Comparison of ENCODE assay signal across 21 cellular contexts in the genomic region with DNA sequence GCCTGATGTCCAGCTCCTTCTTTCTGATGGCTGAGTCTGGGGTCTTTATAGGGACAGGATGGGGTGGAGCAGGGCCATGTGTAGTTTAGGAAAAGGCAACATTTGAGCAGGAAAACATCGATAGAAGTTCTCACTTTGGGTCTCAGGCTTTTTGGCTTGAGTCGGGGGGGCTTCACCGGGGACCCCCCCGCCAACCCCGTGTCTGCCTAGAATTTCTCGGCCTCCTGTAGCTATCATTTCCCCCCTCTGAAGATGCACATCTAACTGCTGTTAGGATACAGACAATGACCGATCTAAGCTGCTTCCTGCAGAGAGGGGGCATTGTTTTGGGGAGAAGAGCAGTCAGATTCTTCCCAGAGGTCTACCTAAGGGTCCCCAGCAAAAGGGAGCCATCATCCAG. TPM values are rescaled to one million over a fixed set of nuclear protein-coding genes. Genes with fewer than 3 reads are reported as not detected.
DNase-seq lines count a peak whose midpoint lies in the region; ATAC-seq and TF ChIP-seq lines count a peak whose summit lies in the region.
"Had no signal": no experiment of that assay in that cellular context is flagged by ENCODE, and none has a peak within 500 bp of the region (broad histone marks: within the 10 kb centered on the region; RNA-seq: fewer than 3 reads in every experiment).

No MANE protein-coding gene starts in this region.

- peak overlapping the region in 8 of 11 experiments; percentile 16 to 68 (median 61); a peak in 10 of 22 replicates for H3K4me2 ChIP-seq in BLaER1 treated with 17β-estradiol and CSF1 and Interleukin-3, amounts not matched to agents 10 nM and 100 nM
- H3K4me2 ChIP-seq: A549 had no signal

- POLR2A ChIA-PET in naive thymus-derived CD8-positive, alpha-beta T cell (lab: Charles Lee): interaction anchor here (0.8 kb wide), 1 partner anchor 17 kb away, joined by 3 read pairs; a partner anchor contains a TSS

- H3K27ac Mint-ChIP-seq in chondrocyte (ENCODE audit: unreplicated experiment): no peak overlapping the region
- H3K27ac Mint-ChIP-seq in activated T-cell treated with anti-CD3 and anti-CD28 coated beads, Interleukin-2, amount 50 U/mL, for 72 hours: no peak overlapping the region
- no peak overlapping the region for H3K27ac Mint-ChIP-seq in naive thymus-derived CD8-positive, alpha-beta T cell
- H3K27ac Mint-ChIP-seq: CD14-positive monocyte; CD4-positive, alpha-beta memory T cell; CD4-positive, CD25-positive, alpha-beta regulatory T cell; CD8-positive, alpha-beta memory T cell had no signal

- H3K4me3 ChIP-seq in BLaER1 treated with 17β-estradiol and CSF1 and Interleukin-3, amounts not matched to agents 10 nM and 100 nM: no peak overlapping the region
- H3K4me3 ChIP-seq: A549, GM12878 had no signal

- H3K36me3 ChIP-seq in BLaER1 treated with 17β-estradiol and CSF1 and Interleukin-3, amounts not matched to agents 10 nM and 100 nM: no peaks in the 10 kb centered on the region
- H3K36me3 ChIP-seq: BE2C had no signal

- DNase-seq in AG20443 (ENCODE audit: low spot score) (peak; percentile 2), chondrocyte (ENCODE audit: low spot score) (peak; percentile 15), mesenteric fat pad (ENCODE audit: low spot score) (peak; percentile 51), GM19240 (ENCODE audit: insufficient read length, low spot score) (no peak)
- no peak for DNase-seq in activated T-cell treated with anti-CD3 and anti-CD28 coated beads, Interleukin-2, amount 50 U/mL, for 72 hours
- no peak for DNase-seq in naive thymus-derived CD8-positive, alpha-beta T cell
- DNase-seq: BE2C; CD4-positive, alpha-beta memory T cell; CD4-positive, CD25-positive, alpha-beta regulatory T cell; CD8-positive, alpha-beta memory T cell; COR-L47; DMS 273 treated with DMSO at 0.1 percent for 48 hours; DND-41; EL; GDM1 had no signal

- H3K4me1 ChIP-seq in BLaER1 treated with 17β-estradiol and CSF1 and Interleukin-3, amounts not matched to agents 10 nM and 100 nM: peaks cover 4 to 33% (median 29%) of the 10 kb centered on the region in 10 experiments; a peak in 18 of 20 replicates
- H3K4me1 ChIP-seq: A549, BE2C had no signal

- peaks cover 0 to 16% (median 12%) of the 10 kb centered on the region in 11 experiments; a peak in 13 of 22 replicates for H3K27me3 ChIP-seq in BLaER1 treated with 17β-estradiol and CSF1 and Interleukin-3, amounts not matched to agents 10 nM and 100 nM

- H3K9me3 Mint-ChIP-seq in chondrocyte (ENCODE audit: low read depth): no peaks in the 10 kb centered on the region
- no peaks in the 10 kb centered on the region for H3K9me3 Mint-ChIP-seq in activated T-cell treated with anti-CD3 and anti-CD28 coated beads, Interleukin-2, amount 50 U/mL, for 72 hours
- H3K9me3 Mint-ChIP-seq in naive thymus-derived CD8-positive, alpha-beta T cell: peaks cover 0 to 2% (median 0%) of the 10 kb centered on the region in 9 donors
- H3K9me3 Mint-ChIP-seq: CD4-positive, CD25-positive, alpha-beta regulatory T cell; CD8-positive, alpha-beta memory T cell had no signal

- H3K27ac ChIP-seq in BLaER1 treated with 17β-estradiol and CSF1 and Interleukin-3, amounts not matched to agents 10 nM and 100 nM: no peak overlapping the region
- H3K27ac ChIP-seq: 22Rv1, A549 had no signal

- peaks cover 50% of the 10 kb centered on the region for H3K27me3 Mint-ChIP-seq in chondrocyte (ENCODE audit: low read depth)
- peaks cover 39% of the 10 kb centered on the region for H3K27me3 Mint-ChIP-seq in activated T-cell treated with anti-CD3 and anti-CD28 coated beads, Interleukin-2, amount 50 U/mL, for 72 hours (ENCODE audit: low read depth)
- peaks cover 9 to 53% (median 42%) of the 10 kb centered on the region in 5 donors for H3K27me3 Mint-ChIP-seq in naive thymus-derived CD8-positive, alpha-beta T cell

- no peaks in the 10 kb centered on the region; a peak in 2 of 22 replicates for H4K20me1 ChIP-seq in BLaER1 treated with 17β-estradiol and CSF1 and Interleukin-3, amounts not matched to agents 10 nM and 100 nM

- no peak overlapping the region for H3K9ac ChIP-seq in BLaER1 treated with 17β-estradiol and CSF1 and Interleukin-3, amounts not matched to agents 10 nM and 100 nM

- TF ChIP-seq CTCF in chondrocyte (IDR thresholded peaks at IDR 0.05): no peak

- no peaks in the 10 kb centered on the region for H3K9me3 ChIP-seq in BLaER1 treated with 17β-estradiol and CSF1 and Interleukin-3, amounts not matched to agents 10 nM and 100 nM (replicated peaks in 1 of 11)
- H3K9me3 ChIP-seq: A549, BE2C had no signal

- no peaks in the 10 kb centered on the region for H3K4me1 Mint-ChIP-seq in chondrocyte (ENCODE audit: low read depth)
- no peaks in the 10 kb centered on the region for H3K4me1 Mint-ChIP-seq in activated T-cell treated with anti-CD3 and anti-CD28 coated beads, Interleukin-2, amount 50 U/mL, for 72 hours (ENCODE audit: low read depth)
- no peaks in the 10 kb centered on the region for H3K4me1 Mint-ChIP-seq in naive thymus-derived CD8-positive, alpha-beta T cell
- H3K4me1 Mint-ChIP-seq: CD14-positive monocyte; CD4-positive, alpha-beta memory T cell; CD4-positive, CD25-positive, alpha-beta regulatory T cell; CD8-positive, alpha-beta memory T cell had no signal

- no peak for ATAC-seq in activated T-cell treated with anti-CD3 and anti-CD28 coated beads, Interleukin-2, amount 50 U/mL, for 72 hours (replicated peaks in 1 of 2)
- ATAC-seq in naive thymus-derived CD8-positive, alpha-beta T cell: no peak
- ATAC-seq in HG03280 (IDR thresholded peaks at IDR 0.05; ENCODE audit: unreplicated experiment): no peak
- ATAC-seq: GM12878 had no signal

- H3K4me3 Mint-ChIP-seq in chondrocyte (ENCODE audit: unreplicated experiment): no peak overlapping the region
- H3K4me3 Mint-ChIP-seq in activated T-cell treated with anti-CD3 and anti-CD28 coated beads, Interleukin-2, amount 50 U/mL, for 72 hours: no peak overlapping the region
- H3K4me3 Mint-ChIP-seq in naive thymus-derived CD8-positive, alpha-beta T cell: no peak overlapping the region
- H3K4me3 Mint-ChIP-seq: CD14-positive monocyte; CD4-positive, alpha-beta memory T cell; CD4-positive, CD25-positive, alpha-beta regulatory T cell; CD8-positive, alpha-beta memory T cell had no signal

- no peaks in the 10 kb centered on the region for H3K36me3 Mint-ChIP-seq in chondrocyte (ENCODE audit: low read depth)
- no peaks in the 10 kb centered on the region for H3K36me3 Mint-ChIP-seq in activated T-cell treated with anti-CD3 and anti-CD28 coated beads, Interleukin-2, amount 50 U/mL, for 72 hours (ENCODE audit: insufficient read depth in 2 of 2)
- H3K36me3 Mint-ChIP-seq in naive thymus-derived CD8-positive, alpha-beta T cell: no peaks in the 10 kb centered on the region
- H3K36me3 Mint-ChIP-seq: CD14-positive monocyte; CD4-positive, alpha-beta memory T cell; CD4-positive, CD25-positive, alpha-beta regulatory T cell; CD8-positive, alpha-beta memory T cell had no signal

RNA-seq across cellular contexts. Expression of a gene that starts 16.7 kb away (rescaled TPM):
- total RNA-seq in chondrocyte: 24.7 to 25.9 TPM (median 25.2 TPM) in 3 replicates
- total RNA-seq in mesenteric fat pad: 19.1 TPM
- total RNA-seq in activated T-cell treated with anti-CD3 and anti-CD28 coated beads, Interleukin-2, amount 50 U/mL, for 72 hours: 10 to 100 TPM; 49.5 to 54.9 TPM
- total RNA-seq in naive thymus-derived CD8-positive, alpha-beta T cell: 10 to 100 TPM; 70.0 to 71.6 TPM
- polyA plus RNA-seq in naive thymus-derived CD8-positive, alpha-beta T cell: 10 to 100 TPM; 89.1 to 98.8 (median 91.2) TPM

Comparison
In these comparisons a context has a peak if more than half of its experiments do, and no peak if none do; other contexts are left out.
1. DNase-seq: peak in AG20443 (single experiment), chondrocyte (single experiment) and mesenteric fat pad (single experiment); none in activated T-cell treated with anti-CD3 and anti-CD28 coated beads, Interleukin-2, amount 50 U/mL, for 72 hours (0 of 2), naive thymus-derived CD8-positive, alpha-beta T cell (0 of 10) and GM19240 (single experiment).